ENCODE assay signal across 16 cellular contexts in genomic region chr17:32914181-32914580, GRCh38. TPM values are rescaled to one million over a fixed set of nuclear protein-coding genes. Genes with fewer than 3 reads are reported as not detected.
DNase-seq lines count a peak whose midpoint lies in the region; ATAC-seq, FAIRE-seq and TF ChIP-seq lines count a peak whose summit lies in the region.
"Had no signal": no experiment of that assay in that cellular context is flagged by ENCODE, and none has a peak within 500 bp of the region (broad histone marks: within the 10 kb centered on the region; RNA-seq: fewer than 3 reads in every experiment).

No MANE protein-coding gene starts in this region.

- no peaks in the 10 kb centered on the region for H3K36me3 ChIP-seq in BE2C

- H3K4me1 ChIP-seq in BE2C, result no peaks in the 10 kb centered on the region

- no peak overlapping the region for H3K4me3 Mint-ChIP-seq in activated naive CD8-positive, alpha-beta T cell treated with anti-CD3 and anti-CD28 coated beads, Interleukin-2, amount 50 U/mL, for 24 hours
- no peak overlapping the region for H3K4me3 Mint-ChIP-seq in activated naive CD8-positive, alpha-beta T cell treated with anti-CD3 and anti-CD28 coated beads for 36 hours
- no peak overlapping the region for H3K4me3 Mint-ChIP-seq in activated T-helper 1 cell treated with anti-CD3 and anti-CD28 coated beads, Interleukin-12 subunit alpha, Interleukin-12 subunit beta, Interleukin-2, Interleukin-4 antibody, amounts not matched to agents 30 ng/mL and 10 ng/mL and 1 ng/mL, durations not matched to agents 14 hours and 24 hours and 36 hours
- H3K4me3 Mint-ChIP-seq: GM23338 had no signal

- DNase-seq in activated CD4-positive, alpha-beta T cell treated with anti-CD3 and anti-CD28 coated beads for 48 hours, result peak; percentile 49
- DNase-seq in activated CD4-positive, alpha-beta T cell treated with anti-CD3 and anti-CD28 coated beads, Interleukin-2, amount 50 U/mL, for 1 hour, result no peak
- DNase-seq in activated naive CD8-positive, alpha-beta T cell treated with anti-CD3 and anti-CD28 coated beads, Interleukin-2, amount 50 U/mL, for 24 hours, result peak; percentile 20
- no peak for DNase-seq in activated naive CD8-positive, alpha-beta T cell treated with anti-CD3 and anti-CD28 coated beads for 36 hours
- no peak for DNase-seq in activated T-helper 1 cell treated with anti-CD3 and anti-CD28 coated beads, Interleukin-12 subunit alpha, Interleukin-12 subunit beta, Interleukin-2, Interleukin-4 antibody, amounts not matched to agents 30 ng/mL and 10 ng/mL and 1 ng/mL, durations not matched to agents 14 hours and 24 hours and 36 hours (ENCODE audit: low spot score)
- DNase-seq in stimulated activated CD8-positive, alpha-beta memory T cell treated with anti-CD3 and anti-CD28 coated beads, Interleukin-4, amount 100 ng/mL, for 48 hours, result peak; percentile 63
- DNase-seq in BE2C (no peak), frontal cortex (ENCODE audit: low spot score in 2 of 2) (no peak)
- DNase-seq: C1 segment of cervical spinal cord, DMS 273 treated with DMSO at 0.1 percent for 48 hours, NCI-H1417, NCI-H2029, NCI-H2171 treated with DMSO at 0.1 percent for 48 hours, NCI-H774 had no signal

- peak; percentile 55 for ATAC-seq in activated naive CD8-positive, alpha-beta T cell treated with anti-CD3 and anti-CD28 coated beads, Interleukin-2, amount 50 U/mL, for 24 hours
- ATAC-seq: GM23338 had no signal

- H3K27me3 ChIP-seq in BE2C, result 0 out of 2 replicates have a peak, but pooled peaks cover 4% of the 10 kb centered on the region

- peaks cover 5% of the 10 kb centered on the region for H3K27me3 Mint-ChIP-seq in activated naive CD8-positive, alpha-beta T cell treated with anti-CD3 and anti-CD28 coated beads, Interleukin-2, amount 50 U/mL, for 24 hours
- peaks cover 7% of the 10 kb centered on the region for H3K27me3 Mint-ChIP-seq in activated naive CD8-positive, alpha-beta T cell treated with anti-CD3 and anti-CD28 coated beads for 36 hours
- peaks cover 9% of the 10 kb centered on the region for H3K27me3 Mint-ChIP-seq in activated T-helper 1 cell treated with anti-CD3 and anti-CD28 coated beads, Interleukin-12 subunit alpha, Interleukin-12 subunit beta, Interleukin-2, Interleukin-4 antibody, amounts not matched to agents 30 ng/mL and 10 ng/mL and 1 ng/mL, durations not matched to agents 14 hours and 24 hours and 36 hours (ENCODE audit: insufficient read depth)

- intact Hi-C loops in activated T-helper 1 cell treated with anti-CD3 and anti-CD28 coated beads, Interleukin-12 subunit alpha, Interleukin-12 subunit beta, Interleukin-2, Interleukin-4 antibody, amounts not matched to agents 30 ng/mL and 10 ng/mL and 1 ng/mL, durations not matched to agents 14 hours and 24 hours and 36 hours (cut with micrococcal nuclease), result no loop called here

- no peak overlapping the region for H3K4me3 ChIP-seq in BE2C (ENCODE audit: low read depth, low read length)
- H3K4me3 ChIP-seq: GM23338 had no signal

- no peak overlapping the region for H3K27ac Mint-ChIP-seq in activated naive CD8-positive, alpha-beta T cell treated with anti-CD3 and anti-CD28 coated beads, Interleukin-2, amount 50 U/mL, for 24 hours
- H3K27ac Mint-ChIP-seq in activated naive CD8-positive, alpha-beta T cell treated with anti-CD3 and anti-CD28 coated beads for 36 hours, result no peak overlapping the region
- H3K27ac Mint-ChIP-seq in activated T-helper 1 cell treated with anti-CD3 and anti-CD28 coated beads, Interleukin-12 subunit alpha, Interleukin-12 subunit beta, Interleukin-2, Interleukin-4 antibody, amounts not matched to agents 30 ng/mL and 10 ng/mL and 1 ng/mL, durations not matched to agents 14 hours and 24 hours and 36 hours, result peak overlapping the region; percentile 50
- H3K27ac Mint-ChIP-seq: GM23338 had no signal

- H3K4me1 Mint-ChIP-seq in activated naive CD8-positive, alpha-beta T cell treated with anti-CD3 and anti-CD28 coated beads, Interleukin-2, amount 50 U/mL, for 24 hours, result peaks cover 16% of the 10 kb centered on the region
- peaks cover 13% of the 10 kb centered on the region for H3K4me1 Mint-ChIP-seq in activated naive CD8-positive, alpha-beta T cell treated with anti-CD3 and anti-CD28 coated beads for 36 hours
- H3K4me1 Mint-ChIP-seq in activated T-helper 1 cell treated with anti-CD3 and anti-CD28 coated beads, Interleukin-12 subunit alpha, Interleukin-12 subunit beta, Interleukin-2, Interleukin-4 antibody, amounts not matched to agents 30 ng/mL and 10 ng/mL and 1 ng/mL, durations not matched to agents 14 hours and 24 hours and 36 hours (ENCODE audit: low read depth), result peaks cover 53% of the 10 kb centered on the region

- no peak for FAIRE-seq in frontal cortex (lab: Jason Lieb, UNC)

- no peaks in the 10 kb centered on the region for H3K9me3 Mint-ChIP-seq in activated naive CD8-positive, alpha-beta T cell treated with anti-CD3 and anti-CD28 coated beads, Interleukin-2, amount 50 U/mL, for 24 hours
- H3K9me3 Mint-ChIP-seq in activated naive CD8-positive, alpha-beta T cell treated with anti-CD3 and anti-CD28 coated beads for 36 hours, result no peaks in the 10 kb centered on the region
- H3K9me3 Mint-ChIP-seq in activated T-helper 1 cell treated with anti-CD3 and anti-CD28 coated beads, Interleukin-12 subunit alpha, Interleukin-12 subunit beta, Interleukin-2, Interleukin-4 antibody, amounts not matched to agents 30 ng/mL and 10 ng/mL and 1 ng/mL, durations not matched to agents 14 hours and 24 hours and 36 hours, result no peaks in the 10 kb centered on the region
- H3K9me3 Mint-ChIP-seq: GM23338 had no signal

- no peaks in the 10 kb centered on the region for H3K9me3 ChIP-seq in BE2C

- H3K36me3 Mint-ChIP-seq in activated naive CD8-positive, alpha-beta T cell treated with anti-CD3 and anti-CD28 coated beads, Interleukin-2, amount 50 U/mL, for 24 hours (ENCODE audit: low read depth), result no peaks in the 10 kb centered on the region
- H3K36me3 Mint-ChIP-seq in activated naive CD8-positive, alpha-beta T cell treated with anti-CD3 and anti-CD28 coated beads for 36 hours, result no peaks in the 10 kb centered on the region
- no peaks in the 10 kb centered on the region for H3K36me3 Mint-ChIP-seq in activated T-helper 1 cell treated with anti-CD3 and anti-CD28 coated beads, Interleukin-12 subunit alpha, Interleukin-12 subunit beta, Interleukin-2, Interleukin-4 antibody, amounts not matched to agents 30 ng/mL and 10 ng/mL and 1 ng/mL, durations not matched to agents 14 hours and 24 hours and 36 hours (ENCODE audit: low read depth)

- no peak for TF ChIP-seq CTCF in BE2C (IDR thresholded peaks at IDR 0.05; ENCODE audit: low read depth, low read length)

RNA-seq across cellular contexts. Expression of gene TMEM98, which starts 13.8 kb away (rescaled TPM):
- not detected for total RNA-seq in activated naive CD8-positive, alpha-beta T cell treated with anti-CD3 and anti-CD28 coated beads for 36 hours
- total RNA-seq in activated T-helper 1 cell treated with anti-CD3 and anti-CD28 coated beads, Interleukin-12 subunit alpha, Interleukin-12 subunit beta, Interleukin-2, Interleukin-4 antibody, amounts not matched to agents 30 ng/mL and 10 ng/mL and 1 ng/mL, durations not matched to agents 14 hours and 24 hours and 36 hours, result 0.57 and 1.0 TPM in 2 replicates
- 1.2 TPM for polyA plus RNA-seq in BE2C (2012; ENCODE audit: insufficient read depth, insufficient read length, low read depth)
- 37.9 TPM for total RNA-seq in frontal cortex
- total RNA-seq: A172 had no signal

RNA-seq across cellular contexts. Expression of gene MYO1D, which starts 37.3 kb away (rescaled TPM):
- total RNA-seq in activated naive CD8-positive, alpha-beta T cell treated with anti-CD3 and anti-CD28 coated beads for 36 hours, result 1 to 10 TPM; 7.0 to 7.8 TPM
- total RNA-seq in activated T-helper 1 cell treated with anti-CD3 and anti-CD28 coated beads, Interleukin-12 subunit alpha, Interleukin-12 subunit beta, Interleukin-2, Interleukin-4 antibody, amounts not matched to agents 30 ng/mL and 10 ng/mL and 1 ng/mL, durations not matched to agents 14 hours and 24 hours and 36 hours, result 12.1 and 13.2 TPM in 2 replicates
- polyA plus RNA-seq in BE2C (2012; ENCODE audit: insufficient read depth, insufficient read length, low read depth), result 0.34 TPM
- total RNA-seq in frontal cortex, result 52.6 TPM

Comparison
In these comparisons a context has a peak if more than half of its experiments do, and no peak if none do; other contexts are left out.
1. DNase-seq: peak in activated CD4-positive, alpha-beta T cell treated with anti-CD3 and anti-CD28 coated beads for 48 hours (single experiment), activated naive CD8-positive, alpha-beta T cell treated with anti-CD3 and anti-CD28 coated beads, Interleukin-2, amount 50 U/mL, for 24 hours (single experiment) and stimulated activated CD8-positive, alpha-beta memory T cell treated with anti-CD3 and anti-CD28 coated beads, Interleukin-4, amount 100 ng/mL, for 48 hours (single experiment); none in activated CD4-positive, alpha-beta T cell treated with anti-CD3 and anti-CD28 coated beads, Interleukin-2, amount 50 U/mL, for 1 hour (single experiment), activated naive CD8-positive, alpha-beta T cell treated with anti-CD3 and anti-CD28 coated beads for 36 hours (single experiment), activated T-helper 1 cell treated with anti-CD3 and anti-CD28 coated beads, Interleukin-12 subunit alpha, Interleukin-12 subunit beta, Interleukin-2, Interleukin-4 antibody, amounts not matched to agents 30 ng/mL and 10 ng/mL and 1 ng/mL, durations not matched to agents 14 hours and 24 hours and 36 hours (single experiment), BE2C (single experiment) and frontal cortex (0 of 2).
2. RNA of gene TMEM98, which starts 13.8 kb away (total RNA-seq): 37.9 TPM in frontal cortex (single experiment); 0.57 to 1.0 TPM in activated T-helper 1 cell treated with anti-CD3 and anti-CD28 coated beads, Interleukin-12 subunit alpha, Interleukin-12 subunit beta, Interleukin-2, Interleukin-4 antibody, amounts not matched to agents 30 ng/mL and 10 ng/mL and 1 ng/mL, durations not matched to agents 14 hours and 24 hours and 36 hours and not detected in activated naive CD8-positive, alpha-beta T cell treated with anti-CD3 and anti-CD28 coated beads for 36 hours; every median in the first group is over 10 times any median in the second.